15 cellular contexts compared by ENCODE assay signal in genomic region chr15:89768071-89768500, GRCh38. TPM values are rescaled to one million over a fixed set of nuclear protein-coding genes. Genes with fewer than 3 reads are reported as not detected.
DNase-seq lines count a peak whose midpoint lies in the region; ATAC-seq, FAIRE-seq and TF ChIP-seq lines count a peak whose summit lies in the region.
"Had no signal": no experiment of that assay in that cellular context is flagged by ENCODE, and none has a peak within 500 bp of the region (broad histone marks: within the 10 kb centered on the region; RNA-seq: fewer than 3 reads in every experiment).

No MANE protein-coding gene starts in this region.

- H3K4me2 ChIP-seq in K562 (ENCODE audit: insufficient read depth, low read length): no peak overlapping the region

- intact Hi-C loops in K562 (cut with micrococcal nuclease) (no loop called here), left ventricle myocardium superior (cut with micrococcal nuclease) (no loop called here), prostate gland (cut with DNase I) (loop anchor here (10.0 kb wide), 1 partner anchor 307 kb away; no protein-coding TSS in a partner anchor)

- H3K27ac ChIP-seq in K562 (ENCODE audit: extremely low read depth, low read depth, low read length): no peak overlapping the region
- peak overlapping the region; percentile 70 to 75 for H3K27ac ChIP-seq in prostate gland
- H3K27ac ChIP-seq: spleen had no signal

- no TSS peak for BruUV-seq in K562 (replicated peaks; lab: Mats Ljungman, UMichigan)

- in situ Hi-C loops in K562 (cut with MboI): no loop called here

- TF ChIP-seq CTCF in K562 (IDR thresholded peaks at IDR 0.05 in 2 of 3, conservative IDR thresholded peaks at IDR 0.05 in 1 of 3; ENCODE audit: insufficient read depth in 2 of 3, low read depth in 1 of 3, low read length in 3 of 3) (no peak), prostate gland (IDR thresholded peaks at IDR 0.05) (no peak)

- H4K20me1 ChIP-seq in K562 (replicated peaks; ENCODE audit: control insufficient read depth, insufficient read depth, low read length): no peaks in the 10 kb centered on the region; the same call in 1 of the 2 replicates

- H3K9me3 ChIP-seq in K562 (replicated peaks; ENCODE audit: control insufficient read depth, insufficient read depth, low read depth, low read length) (no peaks in the 10 kb centered on the region), prostate gland (no peaks in the 10 kb centered on the region)
- H3K9me3 ChIP-seq: spleen had no signal

- CTCF ChIA-PET in K562 (lab: Yijun Ruan, JAX; ENCODE audit: low intra/inter-chr PET ratio): interaction anchor here (0.6 kb wide), 1 partner anchor 9 kb away, joined by 3 read pairs; no protein-coding TSS in a partner anchor

- H3K36me3 ChIP-seq in K562 (ENCODE audit: control insufficient read depth, insufficient read depth, low read length): no peaks in the 10 kb centered on the region
- no peaks in the 10 kb centered on the region for H3K36me3 ChIP-seq in prostate gland
- H3K36me3 ChIP-seq: spleen had no signal

- TF ChIP-seq POLR2A in K562 (conservative IDR thresholded peaks at IDR 0.05) (no peak), prostate gland (IDR thresholded peaks at IDR 0.05) (no peak)

- peaks cover 13 to 25% of the 10 kb centered on the region in 2 experiments; a peak in 4 of 5 replicates for H3K4me1 ChIP-seq in K562 (replicated peaks in 1 of 2; ENCODE audit: control insufficient read depth in 2 of 2, insufficient read depth in 2 of 2, low read length in 2 of 2)
- H3K4me1 ChIP-seq in prostate gland (replicated peaks): peaks cover 6% of the 10 kb centered on the region
- H3K4me1 ChIP-seq: spleen had no signal

- FAIRE-seq in K562 (lab: Jason Lieb, UNC): no peak

- POLR2A ChIA-PET in K562 (lab: Yijun Ruan, JAX): interaction anchor here (0.6 to 1.2 kb wide), 4 partner anchors 8 to 1006 kb away, joined by 3 to 4 read pairs (median 4); no protein-coding TSS in a partner anchor

- H3K27me3 ChIP-seq in K562 (ENCODE audit: control insufficient read depth in 2 of 2, insufficient read depth in 2 of 2, low read length in 2 of 2) (no peaks in the 10 kb centered on the region), prostate gland (replicated peaks; ENCODE audit: insufficient read depth) (no peaks in the 10 kb centered on the region)
- H3K27me3 ChIP-seq: spleen had no signal

- peak overlapping the region; percentile 38; the same call in 1 of the 2 replicates for H2AFZ ChIP-seq in K562 (ENCODE audit: low read depth, low read length)

- 44% methylated on average over 7 of the region's 7 CpGs for WGBS in K562 (ENCODE audit: insufficient coverage, low coverage, missing lambda C conversion rate)
- WGBS in prostate gland: 64% methylated on average over 5 of the region's 7 CpGs

- H3K4me3 ChIP-seq in K562 (no peak overlapping the region), prostate gland (no peak overlapping the region)
- H3K4me3 ChIP-seq: spleen had no signal

- H3K9ac ChIP-seq in K562 (ENCODE audit: insufficient read depth in 1 of 2, low read depth in 2 of 2, low read length in 2 of 2): peak overlapping the region in 1 of 2 experiments; percentile 78; a peak in 2 of 4 replicates

- ATAC-seq in K562: peak; percentile 55
- ATAC-seq in left ventricle myocardium superior: peak; percentile 51
- ATAC-seq in esophagus mucosa: no peak

- TF ChIP-seq EP300 in K562 (IDR thresholded peaks at IDR 0.05; ENCODE audit: low read length): no peak

- TF ChIP-seq RAD21 in K562 (CRISPR knock-in tag; conservative IDR thresholded peaks at IDR 0.05 in 1 of 2, IDR thresholded peaks at IDR 0.05 in 1 of 2): no peak

- no peaks in the 10 kb centered on the region for H3K9me1 ChIP-seq in K562 (ENCODE audit: control insufficient read depth, insufficient read depth, low read length)

- peak; percentile 47 for DNase-seq in GM03348 (ENCODE audit: low spot score)
- DNase-seq in K562 (ENCODE audit: extremely low read depth in 1 of 4, low spot score in 3 of 4): peak in 1 of 4 experiments; percentile 33
- peak; percentile 54 for DNase-seq in left ventricle myocardium superior
- peak; percentile 68 for DNase-seq in prostate gland (ENCODE audit: low spot score)
- no peak for DNase-seq in stimulated activated CD8-positive, alpha-beta memory T cell treated with anti-CD3 and anti-CD28 coated beads, Interleukin-4, amount 100 ng/mL, for 48 hours
- no peak for DNase-seq in NCI-H1694 (lab: John Stamatoyannopoulos, UW)
- no peak for DNase-seq in activated T-cell treated with anti-CD3 and anti-CD28 coated beads for 4 hours
- DNase-seq: activated CD4-positive, alpha-beta T cell treated with anti-CD3 and anti-CD28 coated beads for 48 hours; activated T-cell treated with anti-CD3 and anti-CD28 coated beads, Interleukin-2, amount 50 U/mL, for 1 hour; dermis blood vessel endothelial cell; DMS 273 treated with DMSO at 0.1 percent for 48 hours; mesenchymal stem cell; NCI-H2081 had no signal

- H3K79me2 ChIP-seq in K562 (ENCODE audit: control insufficient read depth, insufficient read depth, low read length): no peaks in the 10 kb centered on the region

TF ChIP-seq in K562, 482 proteins besides CTCF, POLR2A, EP300 and RAD21 (continues in another document):
- no peak for TF ChIP-seq JUN (IDR thresholded peaks at IDR 0.05; ENCODE audit: borderline replicate concordance, low read depth, low read length)
- no peak for TF ChIP-seq JUN (CRISPR knock-in tag; IDR thresholded peaks at IDR 0.05; ENCODE audit: borderline replicate concordance)

RNA-seq across cellular contexts. Expression of gene MESP2, which starts 8.0 kb away (rescaled TPM):
- not detected in 2 replicates for total RNA-seq in K562 (2011; cell fraction: chromatin; rRNA removed; ENCODE audit: low replicate concordance)
- not detected in 2 replicates for total RNA-seq in K562 (2011; cell fraction: nucleolus; rRNA removed)
- total RNA-seq in K562 (2011; cell fraction: nucleoplasm; rRNA removed): not detected in 2 replicates
- 0.82 and 1.1 TPM in 2 replicates for total RNA-seq in K562 (2014; rRNA removed)
- total RNA-seq in K562 (2014; rRNA removed; fragmentation: Illumina TruSeq; extraction: Trizol): 0.41 and 0.51 TPM in 2 replicates
- total RNA-seq in K562 (2015; rRNA removed; fragmentation: Illumina TruSeq; extraction: Trizol): 0.29 and 0.45 TPM in 2 replicates
- total RNA-seq in K562 (2021): 0.47 and 0.66 TPM in 2 replicates
- polyA plus RNA-seq in K562 (2011; rRNA removed): 0.08 and 0.14 TPM in 2 replicates
- polyA plus RNA-seq in K562 (2011; cell fraction: cytosol; rRNA removed): 0.18 and 0.22 TPM in 2 replicates
- polyA plus RNA-seq in K562 (2011; cell fraction: nucleus; rRNA removed): 0.10 and 0.56 TPM in 2 replicates
- 0.39 and 0.48 TPM in 2 replicates for polyA plus RNA-seq in K562 (2012)
- 0.55 and 0.70 TPM in 2 replicates for polyA plus RNA-seq in K562 (2014; fragmentation: Illumina TruSeq; extraction: Trizol)
- under 1 TPM; 0.11 to 0.13 TPM for polyA plus RNA-seq in K562 (2014; fragmentation: Nextera tagmentation; extraction: Ambion mirVana)
- polyA plus RNA-seq in K562 (2014; rRNA removed): 0.37 and 0.47 TPM in 2 replicates
- polyA minus RNA-seq in K562 (2011; rRNA and poly(A)+ RNA removed): not detected in 2 replicates
- not detected in 2 replicates for polyA minus RNA-seq in K562 (2011; cell fraction: cytosol; rRNA and poly(A)+ RNA removed)
- polyA minus RNA-seq in K562 (2011; cell fraction: nucleus; rRNA and poly(A)+ RNA removed): not detected in 2 replicates
- total RNA-seq in left ventricle myocardium superior: 0.20 TPM
- 1 to 10 TPM in 1 of 2 donors, not detected in 1; 1.4 TPM for total RNA-seq in prostate gland
- total RNA-seq in esophagus mucosa: 0.40 TPM
- total RNA-seq: dermis blood vessel endothelial cell, spleen had no signal

RNA-seq across cellular contexts. Expression of gene MESP1, which starts 17.0 kb away (rescaled TPM):
- total RNA-seq in K562 (2011; cell fraction: chromatin; rRNA removed; ENCODE audit: low replicate concordance): 0.44 and 0.67 TPM in 2 replicates
- 1.0 and 1.2 TPM in 2 replicates for total RNA-seq in K562 (2011; cell fraction: nucleolus; rRNA removed)
- 0.44 and 0.46 TPM in 2 replicates for total RNA-seq in K562 (2011; cell fraction: nucleoplasm; rRNA removed)
- 0.36 and 1.0 TPM in 2 replicates for total RNA-seq in K562 (2014; rRNA removed)
- not detected in 2 replicates for total RNA-seq in K562 (2014; rRNA removed; fragmentation: Illumina TruSeq; extraction: Trizol)
- 0.14 and 0.49 TPM in 2 replicates for total RNA-seq in K562 (2015; rRNA removed; fragmentation: Illumina TruSeq; extraction: Trizol)
- total RNA-seq in K562 (2021): 1.1 and 1.6 TPM in 2 replicates
- 0.14 and 0.29 TPM in 2 replicates for polyA plus RNA-seq in K562 (2011; rRNA removed)
- polyA plus RNA-seq in K562 (2011; cell fraction: cytosol; rRNA removed): 0.12 and 0.75 TPM in 2 replicates
- polyA plus RNA-seq in K562 (2011; cell fraction: nucleus; rRNA removed): 0.11 and 0.44 TPM in 2 replicates
- 0.68 and 1.4 TPM in 2 replicates for polyA plus RNA-seq in K562 (2012)
- not detected in 2 replicates for polyA plus RNA-seq in K562 (2014; fragmentation: Illumina TruSeq; extraction: Trizol)
- not detected for polyA plus RNA-seq in K562 (2014; fragmentation: Nextera tagmentation; extraction: Ambion mirVana)
- polyA plus RNA-seq in K562 (2014; rRNA removed): 0.52 and 0.78 TPM in 2 replicates
- polyA minus RNA-seq in K562 (2011; rRNA and poly(A)+ RNA removed): 0.07 and 0.15 TPM in 2 replicates
- polyA minus RNA-seq in K562 (2011; cell fraction: cytosol; rRNA and poly(A)+ RNA removed): 2.5 TPM in 1 of 2 replicates, not detected in the other
- 0.33 and 0.54 TPM in 2 replicates for polyA minus RNA-seq in K562 (2011; cell fraction: nucleus; rRNA and poly(A)+ RNA removed)
- total RNA-seq in left ventricle myocardium superior: 8.4 TPM
- total RNA-seq in prostate gland: 10 to 100 TPM; 11.5 to 67.4 TPM
- total RNA-seq in esophagus mucosa: 0.44 TPM

RNA-seq across cellular contexts. Expression of gene ANPEP, which starts 46.6 kb away (rescaled TPM):
- 2.9 and 3.1 TPM in 2 replicates for total RNA-seq in K562 (2011; cell fraction: chromatin; rRNA removed; ENCODE audit: low replicate concordance)
- 1.2 and 1.8 TPM in 2 replicates for total RNA-seq in K562 (2011; cell fraction: nucleolus; rRNA removed)
- 1.5 and 2.5 TPM in 2 replicates for total RNA-seq in K562 (2011; cell fraction: nucleoplasm; rRNA removed)
- 1.0 and 1.8 TPM in 2 replicates for total RNA-seq in K562 (2014; rRNA removed)
- 1.1 and 1.3 TPM in 2 replicates for total RNA-seq in K562 (2014; rRNA removed; fragmentation: Illumina TruSeq; extraction: Trizol)
- 2.5 and 2.6 TPM in 2 replicates for total RNA-seq in K562 (2015; rRNA removed; fragmentation: Illumina TruSeq; extraction: Trizol)
- total RNA-seq in K562 (2021): 4.8 and 5.7 TPM in 2 replicates
- 0.43 and 2.0 TPM in 2 replicates for polyA plus RNA-seq in K562 (2011; rRNA removed)
- polyA plus RNA-seq in K562 (2011; cell fraction: cytosol; rRNA removed): 0.63 and 1.5 TPM in 2 replicates
- 3.6 and 6.0 TPM in 2 replicates for polyA plus RNA-seq in K562 (2011; cell fraction: nucleus; rRNA removed)
- polyA plus RNA-seq in K562 (2012): 6.6 and 17.5 TPM in 2 replicates
- polyA plus RNA-seq in K562 (2014; fragmentation: Illumina TruSeq; extraction: Trizol): 4.0 and 4.2 TPM in 2 replicates
- polyA plus RNA-seq in K562 (2014; fragmentation: Nextera tagmentation; extraction: Ambion mirVana): under 1 TPM; 0.23 to 0.27 TPM
- 4.7 and 8.9 TPM in 2 replicates for polyA plus RNA-seq in K562 (2014; rRNA removed)
- polyA minus RNA-seq in K562 (2011; rRNA and poly(A)+ RNA removed): 0.30 and 0.67 TPM in 2 replicates
- polyA minus RNA-seq in K562 (2011; cell fraction: cytosol; rRNA and poly(A)+ RNA removed): 0.95 and 3.6 TPM in 2 replicates
- 0.67 and 0.78 TPM in 2 replicates for polyA minus RNA-seq in K562 (2011; cell fraction: nucleus; rRNA and poly(A)+ RNA removed)
- total RNA-seq in left ventricle myocardium superior: 7.7 TPM
- total RNA-seq in prostate gland: 100 to 1,000 TPM in 1 of 2 donors, 10 to 100 TPM in 1; 41.9 to 152 TPM
- 3.1 TPM for total RNA-seq in esophagus mucosa

Comparison
In these comparisons a context has a peak if more than half of its experiments do, and no peak if none do; other contexts are left out.
1. DNase-seq: peak in GM03348 (single experiment), left ventricle myocardium superior (single experiment) and prostate gland (single experiment); none in stimulated activated CD8-positive, alpha-beta memory T cell treated with anti-CD3 and anti-CD28 coated beads, Interleukin-4, amount 100 ng/mL, for 48 hours (single experiment), NCI-H1694 (single experiment) and activated T-cell treated with anti-CD3 and anti-CD28 coated beads for 4 hours (single experiment).